In the genomic region with DNA sequence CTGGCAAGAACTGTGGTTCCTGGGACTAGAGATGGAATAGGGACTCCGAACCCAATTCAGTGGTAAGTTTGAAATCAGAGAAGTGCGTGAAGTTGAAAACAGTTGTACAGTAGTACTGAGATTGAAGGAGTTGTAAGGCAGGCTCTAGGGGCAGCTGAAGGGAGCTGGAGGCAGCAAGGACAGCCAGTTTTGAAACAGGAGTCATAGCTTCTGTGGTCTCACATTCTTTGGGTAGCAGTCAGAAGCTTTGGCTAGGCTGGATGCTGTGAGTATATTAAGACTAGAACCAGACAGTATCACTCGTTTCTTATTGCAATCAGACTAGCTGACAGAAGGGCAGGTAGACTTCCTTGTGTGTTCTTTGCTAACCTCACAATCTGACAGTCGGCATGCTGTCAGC, we compare ENCODE assay signal across 25 cellular contexts.
A peak's percentile ranks its signal among the peaks of the same experiment; 100 is the strongest.
DNase-seq lines count a peak whose midpoint lies in the region; ATAC-seq, FAIRE-seq and TF ChIP-seq lines count a peak whose summit lies in the region.
"Had no signal": no experiment of that assay in that cellular context is flagged by ENCODE, and none has a peak within 500 bp of the region (broad histone marks: within the 10 kb centered on the region; RNA-seq: fewer than 3 reads in every experiment).

No MANE protein-coding gene starts in this region.

- WGBS in GM23248 (ENCODE audit: low coverage in 1 of 2, low lambda C conversion rate in 2 of 2, missing lambda C conversion rate in 2 of 2), 2 experiments = 45 to 53% methylated on average over 4 of the region's 4 CpGs

- no peaks in the 10 kb centered on the region for H3K36me3 Mint-ChIP-seq in astrocyte (ENCODE audit: low read depth, unreplicated experiment)
- H3K36me3 Mint-ChIP-seq in nephron (ENCODE audit: low read depth) = no peaks in the 10 kb centered on the region

- peak; percentile 32 for DNase-seq in AG20443 (ENCODE audit: low spot score)
- DNase-seq in GM23248 = peak; percentile 60
- DNase-seq in astrocyte (ENCODE audit: low read depth) = peak; percentile 16
- no peak for DNase-seq in HuH-7 (ENCODE audit: low spot score)
- DNase-seq: activated CD4-positive, alpha-beta T cell treated with anti-CD3 and anti-CD28 coated beads, Interleukin-2, amount 50 U/mL, for 1 hour; CD4-positive, alpha-beta memory T cell; glutamatergic neuron; GOT3; left colon; NCI-H1105 treated with DMSO at 0.1 percent for 48 hours; NCI-H2107; pancreas; right lobe of liver had no signal

- H3K4me3 ChIP-seq in GM23248 (no peak overlapping the region), astrocyte (ENCODE audit: insufficient read depth, low read depth, low read length) (no peak overlapping the region)
- H3K4me3 ChIP-seq: pancreas, right lobe of liver, suprapubic skin had no signal

- H3K27me3 Mint-ChIP-seq in astrocyte (ENCODE audit: low read depth, unreplicated experiment) (no peaks in the 10 kb centered on the region), nephron (ENCODE audit: low read depth) (no peaks in the 10 kb centered on the region)
- H3K27me3 Mint-ChIP-seq: natural killer cell treated with Interleukin-12 subunit alpha and Interleukin-12 subunit beta and Interleukin-15 and Interleukin-18, amount 100 ng/mL, for 72 hours had no signal

- H3K79me2 ChIP-seq in GM23248 (ENCODE audit: insufficient read depth) (no peaks in the 10 kb centered on the region), astrocyte (ENCODE audit: insufficient read depth, low read length) (no peaks in the 10 kb centered on the region)

- H3K4me1 ChIP-seq in GM23248 (ENCODE audit: insufficient read depth) = no peaks in the 10 kb centered on the region
- H3K4me1 ChIP-seq in astrocyte (ENCODE audit: insufficient read depth, low read length) = no peaks in the 10 kb centered on the region
- H3K4me1 ChIP-seq: pancreas, right lobe of liver, suprapubic skin had no signal

- no peaks in the 10 kb centered on the region for H3K9me2 ChIP-seq in GM23248 (ENCODE audit: insufficient read depth)

- H3K9ac ChIP-seq in GM23248 (no peak overlapping the region), astrocyte (ENCODE audit: low read length) (no peak overlapping the region)

- H3K4me1 Mint-ChIP-seq in astrocyte (ENCODE audit: low read depth, unreplicated experiment) (peaks cover 4% of the 10 kb centered on the region), nephron (peaks cover 26% of the 10 kb centered on the region)
- H3K4me1 Mint-ChIP-seq: activated T-helper 17 cell treated with anti-CD3 and anti-CD28 coated beads, Interleukin-2, amount 50 U/mL, for 72 hours; CD4-positive, alpha-beta memory T cell had no signal

- in situ Hi-C loops in GM23248 (cut with MboI) = no loop called here

- H3K27ac ChIP-seq in GM23248 = no peak overlapping the region
- no peak overlapping the region for H3K27ac ChIP-seq in astrocyte (ENCODE audit: low read depth, low read length)
- H3K27ac ChIP-seq: pancreas, right lobe of liver, suprapubic skin, VCaP had no signal

- H3K27ac Mint-ChIP-seq in astrocyte (ENCODE audit: unreplicated experiment) = no peak overlapping the region
- peak overlapping the region; percentile 89 to 91 (median 90) for H3K27ac Mint-ChIP-seq in nephron
- H3K27ac Mint-ChIP-seq: activated naive CD4-positive, alpha-beta T cell treated with anti-CD3 and anti-CD28 coated beads, Interleukin-2, amount 50 U/mL, for 72 hours; activated T-helper 17 cell treated with anti-CD3 and anti-CD28 coated beads, Interleukin-2, amount 50 U/mL, for 72 hours; natural killer cell treated with Interleukin-12 subunit alpha and Interleukin-12 subunit beta and Interleukin-15 and Interleukin-18, amount 100 ng/mL, for 72 hours; T-helper 1 cell treated with Interleukin-12 subunit alpha and Interleukin-12 subunit beta and Interleukin-4 antibody, amounts not matched to agents 30 μg/mL and 1 μg/mL, for 36 hours had no signal

- H4K20me1 ChIP-seq in GM23248 (ENCODE audit: insufficient read depth) (no peaks in the 10 kb centered on the region), astrocyte (ENCODE audit: insufficient read depth, low read length) (no peaks in the 10 kb centered on the region)

- no peak for FAIRE-seq in astrocyte (lab: Jason Lieb, UNC)
- FAIRE-seq: colon, pancreas, RCC 7860, urothelium cell line had no signal

- H3K27me3 ChIP-seq in GM23248 (replicated peaks; ENCODE audit: insufficient read depth) (no peaks in the 10 kb centered on the region), astrocyte (ENCODE audit: insufficient read depth, low read length) (no peaks in the 10 kb centered on the region)
- H3K27me3 ChIP-seq: pancreas, right lobe of liver, suprapubic skin had no signal

- H3K4me3 Mint-ChIP-seq in astrocyte (ENCODE audit: unreplicated experiment) (no peak overlapping the region), nephron (peak overlapping the region in 1 of 3 experiments; percentile 8)
- H3K4me3 Mint-ChIP-seq: activated T-helper 17 cell treated with anti-CD3 and anti-CD28 coated beads, Interleukin-2, amount 50 U/mL, for 72 hours; CD4-positive, alpha-beta memory T cell; natural killer cell treated with Interleukin-12 subunit alpha and Interleukin-12 subunit beta and Interleukin-15 and Interleukin-18, amount 100 ng/mL, for 72 hours; T-helper 1 cell treated with Interleukin-12 subunit alpha and Interleukin-12 subunit beta and Interleukin-4 antibody, amounts not matched to agents 30 μg/mL and 1 μg/mL, for 36 hours had no signal

- H3K9me3 Mint-ChIP-seq in astrocyte (ENCODE audit: unreplicated experiment) (no peaks in the 10 kb centered on the region), nephron (peaks cover 32% of the 10 kb centered on the region)

- H2AFZ ChIP-seq in GM23248 (no peak overlapping the region), astrocyte (ENCODE audit: low read depth, low read length) (no peak overlapping the region)

- TF ChIP-seq CTCF in astrocyte (IDR thresholded peaks at IDR 0.05; ENCODE audit: insufficient read depth, low read depth, low read length) (no peak), nephron (IDR thresholded peaks at IDR 0.05; ENCODE audit: unreplicated experiment in 3 of 3) (no peak)

- H3K9me3 ChIP-seq in GM23248 (ENCODE audit: low read depth) (no peaks in the 10 kb centered on the region), astrocyte (ENCODE audit: insufficient read depth, low read depth, low read length) (no peaks in the 10 kb centered on the region)
- H3K9me3 ChIP-seq: pancreas, right lobe of liver had no signal

- H3F3A ChIP-seq in GM23248 (ENCODE audit: insufficient read depth) = no peaks in the 10 kb centered on the region

- ATAC-seq in GM19463 (IDR thresholded peaks at IDR 0.05; ENCODE audit: unreplicated experiment) (no peak), GM18498 (IDR thresholded peaks at IDR 0.05; ENCODE audit: unreplicated experiment) (no peak)
- ATAC-seq: activated naive CD4-positive, alpha-beta T cell treated with anti-CD3 and anti-CD28 coated beads, Interleukin-2, amount 50 U/mL, for 72 hours; activated T-helper 17 cell treated with anti-CD3 and anti-CD28 coated beads, Interleukin-2, amount 50 U/mL, for 72 hours; left colon; natural killer cell treated with Interleukin-12 subunit alpha and Interleukin-12 subunit beta and Interleukin-15 and Interleukin-18, amount 100 ng/mL, for 72 hours; pancreas; right lobe of liver had no signal

- no peak overlapping the region for H3K4me2 ChIP-seq in GM23248 (ENCODE audit: unreplicated experiment)
- no peak overlapping the region for H3K4me2 ChIP-seq in astrocyte (ENCODE audit: low read length)

- no peaks in the 10 kb centered on the region for H3K36me3 ChIP-seq in GM23248 (ENCODE audit: low read depth)
- H3K36me3 ChIP-seq in astrocyte (ENCODE audit: insufficient read depth, low read length) = no peaks in the 10 kb centered on the region
- H3K36me3 ChIP-seq: pancreas, right lobe of liver, suprapubic skin had no signal
